17 cellular contexts compared by ENCODE assay signal in the genomic region with DNA sequence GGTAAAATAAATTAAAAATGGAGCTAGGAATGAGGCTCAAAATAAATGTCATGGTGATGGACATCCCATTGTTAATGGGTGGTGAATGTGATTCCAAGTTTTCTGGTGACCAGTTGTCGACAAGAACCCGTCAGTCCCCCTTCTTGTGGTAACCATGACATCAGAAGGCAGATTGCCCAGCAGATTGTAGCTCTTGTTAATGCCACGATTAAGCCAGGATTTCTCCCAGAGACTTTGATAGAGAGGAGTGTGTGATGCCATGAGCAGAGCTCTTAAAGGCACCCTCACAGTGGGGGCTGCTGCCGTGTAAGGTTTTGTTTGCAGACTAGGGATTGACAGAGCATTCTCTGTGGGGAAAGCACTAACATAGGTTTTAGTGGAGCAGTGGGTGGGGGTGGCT. TPM values are rescaled to one million over a fixed set of nuclear protein-coding genes. Genes with fewer than 3 reads are reported as not detected.
A peak's percentile ranks its signal among the peaks of the same experiment; 100 is the strongest.
DNase-seq lines count a peak whose midpoint lies in the region; ATAC-seq and TF ChIP-seq lines count a peak whose summit lies in the region.
"Had no signal": no experiment of that assay in that cellular context is flagged by ENCODE, and none has a peak within 500 bp of the region (broad histone marks: within the 10 kb centered on the region; RNA-seq: fewer than 3 reads in every experiment).

No MANE protein-coding gene starts in this region.

- H3K9me2 ChIP-seq in SK-N-SH, result no peaks in the 10 kb centered on the region

- no peak overlapping the region for H3K9ac ChIP-seq in SK-N-SH

- H3K27ac ChIP-seq in SK-N-SH (ENCODE audit: low read depth in 2 of 2, low read length in 1 of 2), result no peak overlapping the region
- H3K27ac ChIP-seq: RWPE1 had no signal

- no peak for ATAC-seq in SK-N-SH treated with all-trans-retinoic acid at 6 μM for 48 hours
- ATAC-seq in GM21367 (IDR thresholded peaks at IDR 0.05; ENCODE audit: unreplicated experiment), result no peak
- ATAC-seq: HepG2 had no signal

- H2AFZ ChIP-seq in SK-N-SH (ENCODE audit: low read depth), result no peak overlapping the region

- H3K36me3 ChIP-seq in SK-N-SH (replicated peaks in 1 of 2; ENCODE audit: control insufficient read depth in 1 of 2, insufficient read depth in 2 of 2, low read length in 1 of 2), result no peaks in the 10 kb centered on the region

- DNase-seq in SK-N-SH, result peak; percentile 53
- DNase-seq in NCI-H446 treated with DMSO at 0.1 percent for 48 hours (lab: John Stamatoyannopoulos, UW), result peak; percentile 75
- DNase-seq in astrocyte of the hippocampus (ENCODE audit: low read depth, low spot score), result peak; percentile 25
- DNase-seq in occipital lobe (lab: John Stamatoyannopoulos, UW), result no peak
- DNase-seq in NCI-H1694 treated with DMSO at 0.1 percent for 48 hours (lab: John Stamatoyannopoulos, UW), result no peak
- DNase-seq: Caco-2, DND-41, GF-D8, KG1, NCI-H1694, SW 1271 had no signal

- no peaks in the 10 kb centered on the region; the same call in 1 of the 2 replicates for H3K27me3 ChIP-seq in SK-N-SH (ENCODE audit: insufficient read depth)

- H3K9me3 ChIP-seq in SK-N-SH, result no peaks in the 10 kb centered on the region
- H3K9me3 ChIP-seq: Caco-2 had no signal

- H3K4me1 ChIP-seq in SK-N-SH (ENCODE audit: control insufficient read depth in 1 of 2, insufficient read depth in 2 of 2, low read depth in 1 of 2, low read length in 1 of 2), result peaks cover 0 to 10% of the 10 kb centered on the region in 2 experiments; a peak in 1 of 4 replicates
- H3K4me1 ChIP-seq: Caco-2 had no signal

- H3F3A ChIP-seq in SK-N-SH (replicated peaks; ENCODE audit: insufficient read depth), result no peaks in the 10 kb centered on the region

- no peak overlapping the region for H3K4me2 ChIP-seq in SK-N-SH

- no peak for TF ChIP-seq CTCF in SK-N-SH (IDR thresholded peaks at IDR 0.05)

- no peaks in the 10 kb centered on the region for H3K79me2 ChIP-seq in SK-N-SH (ENCODE audit: insufficient read depth)

- POLR2A ChIA-PET in SK-N-SH (lab: Yijun Ruan, JAX), result no interaction called here

- no peaks in the 10 kb centered on the region for H4K20me1 ChIP-seq in SK-N-SH (ENCODE audit: insufficient read depth)

- TF ChIP-seq RAD21 in SK-N-SH (IDR thresholded peaks at IDR 0.05; ENCODE audit: low read length), result no peak

- CTCF ChIA-PET in SK-N-SH (lab: Yijun Ruan, JAX), result interaction anchor here (1.1 to 1.8 kb wide), 2 partner anchors 15 to 137 kb away, joined by 3 to 4 read pairs; no protein-coding TSS in a partner anchor

- TF ChIP-seq EP300 in SK-N-SH (IDR thresholded peaks at IDR 0.05; ENCODE audit: borderline replicate concordance in 1 of 2, low read depth in 1 of 2, low read length in 1 of 2), result no peak

- 12% methylated on average over 4 of the region's 4 CpGs for WGBS in SK-N-SH (ENCODE audit: low lambda C conversion rate)

- H3K4me3 ChIP-seq in SK-N-SH (ENCODE audit: low read depth in 2 of 2, low read length in 1 of 2), result no peak overlapping the region

TF ChIP-seq in SK-N-SH, 30 proteins besides CTCF, POLR2A, EP300 and RAD21:
- TF ChIP-seq RXRA (IDR thresholded peaks at IDR 0.05; ENCODE audit: borderline replicate concordance, low read depth) (no peak), ELF1 (IDR thresholded peaks at IDR 0.05) (no peak), GATA2 (CRISPR knock-in tag; IDR thresholded peaks at IDR 0.05) (peak; percentile 31; the same call in 1 of the 2 replicates)

TF ChIP-seq in SK-N-SH treated with all-trans-retinoic acid at 6 μM for 48 hours, 23 proteins besides CTCF, POLR2A, EP300 and RAD21:
- TF ChIP-seq, protein P1, sequence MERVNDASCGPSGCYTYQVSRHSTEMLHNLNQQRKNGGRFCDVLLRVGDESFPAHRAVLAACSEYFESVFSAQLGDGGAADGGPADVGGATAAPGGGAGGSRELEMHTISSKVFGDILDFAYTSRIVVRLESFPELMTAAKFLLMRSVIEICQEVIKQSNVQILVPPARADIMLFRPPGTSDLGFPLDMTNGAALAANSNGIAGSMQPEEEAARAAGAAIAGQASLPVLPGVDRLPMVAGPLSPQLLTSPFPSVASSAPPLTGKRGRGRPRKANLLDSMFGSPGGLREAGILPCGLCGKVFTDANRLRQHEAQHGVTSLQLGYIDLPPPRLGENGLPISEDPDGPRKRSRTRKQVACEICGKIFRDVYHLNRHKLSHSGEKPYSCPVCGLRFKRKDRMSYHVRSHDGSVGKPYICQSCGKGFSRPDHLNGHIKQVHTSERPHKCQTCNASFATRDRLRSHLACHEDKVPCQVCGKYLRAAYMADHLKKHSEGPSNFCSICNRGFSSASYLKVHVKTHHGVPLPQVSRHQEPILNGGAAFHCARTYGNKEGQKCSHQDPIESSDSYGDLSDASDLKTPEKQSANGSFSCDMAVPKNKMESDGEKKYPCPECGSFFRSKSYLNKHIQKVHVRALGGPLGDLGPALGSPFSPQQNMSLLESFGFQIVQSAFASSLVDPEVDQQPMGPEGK (CRISPR knock-in tag; IDR thresholded peaks at IDR 0.05; ENCODE audit: borderline replicate concordance), result no peak
- TF ChIP-seq SNAI2 (CRISPR knock-in tag; IDR thresholded peaks at IDR 0.05), result no peak
- no peak for TF ChIP-seq ZC3H10 (CRISPR knock-in tag; IDR thresholded peaks at IDR 0.05)
- TF ChIP-seq ESRRG (CRISPR knock-in tag; IDR thresholded peaks at IDR 0.05), result no peak
- TF ChIP-seq, protein P2, sequence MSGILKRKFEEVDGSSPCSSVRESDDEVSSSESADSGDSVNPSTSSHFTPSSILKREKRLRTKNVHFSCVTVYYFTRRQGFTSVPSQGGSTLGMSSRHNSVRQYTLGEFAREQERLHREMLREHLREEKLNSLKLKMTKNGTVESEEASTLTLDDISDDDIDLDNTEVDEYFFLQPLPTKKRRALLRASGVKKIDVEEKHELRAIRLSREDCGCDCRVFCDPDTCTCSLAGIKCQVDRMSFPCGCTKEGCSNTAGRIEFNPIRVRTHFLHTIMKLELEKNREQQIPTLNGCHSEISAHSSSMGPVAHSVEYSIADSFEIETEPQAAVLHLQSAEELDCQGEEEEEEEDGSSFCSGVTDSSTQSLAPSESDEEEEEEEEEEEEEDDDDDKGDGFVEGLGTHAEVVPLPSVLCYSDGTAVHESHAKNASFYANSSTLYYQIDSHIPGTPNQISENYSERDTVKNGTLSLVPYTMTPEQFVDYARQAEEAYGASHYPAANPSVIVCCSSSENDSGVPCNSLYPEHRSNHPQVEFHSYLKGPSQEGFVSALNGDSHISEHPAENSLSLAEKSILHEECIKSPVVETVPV (CRISPR knock-in tag; IDR thresholded peaks at IDR 0.05), result no peak
- no peak for TF ChIP-seq TCF4 (CRISPR knock-in tag; IDR thresholded peaks at IDR 0.05; ENCODE audit: borderline replicate concordance)

RNA-seq across cellular contexts. Expression of a gene that starts 50.2 kb away (rescaled TPM):
- not detected in 2 replicates for polyA plus RNA-seq in SK-N-SH (2012; rRNA removed)
- polyA plus RNA-seq in SK-N-SH (2012; cell fraction: cytosol; rRNA removed), result not detected in 2 replicates
- 0.01 TPM in 1 of 2 replicates, not detected in the other for polyA plus RNA-seq in SK-N-SH (2012; cell fraction: nucleus; rRNA removed)
- 0.94 TPM for total RNA-seq in occipital lobe
- total RNA-seq: Caco-2; H4; HepG2; T-helper 2 cell treated with Interferon-gamma antibody and Interleukin-4, amounts not matched to agents 100 ng/mL and 5 ng/mL, for 36 hours had no signal
- polyA plus RNA-seq: HepG2 had no signal

Comparison
In these comparisons a context has a peak if more than half of its experiments do, and no peak if none do; other contexts are left out.
1. DNase-seq: peak in SK-N-SH (single experiment), NCI-H446 treated with DMSO at 0.1 percent for 48 hours (single experiment) and astrocyte of the hippocampus (single experiment); none in occipital lobe (single experiment) and NCI-H1694 treated with DMSO at 0.1 percent for 48 hours (single experiment).